ENCODE assay signal across 1 cellular context in genomic region chr1:24657781-24658180, GRCh38.
TF ChIP-seq lines count a peak whose summit lies in the region.

No MANE protein-coding gene starts in this region.

TF ChIP-seq in HepG2, 621 proteins besides CTCF, POLR2A, EP300 and RAD21:
- TF ChIP-seq RBFOX2 (IDR thresholded peaks at IDR 0.05; ENCODE audit: low read depth, low read length) (peak; percentile 41; the same call in 1 of the 2 replicates), PRMT3 (CRISPR knock-in tag; IDR thresholded peaks at IDR 0.05; ENCODE audit: borderline replicate concordance, low read depth) (no peak)
